14 cellular contexts compared by ENCODE assay signal in the genomic region with DNA sequence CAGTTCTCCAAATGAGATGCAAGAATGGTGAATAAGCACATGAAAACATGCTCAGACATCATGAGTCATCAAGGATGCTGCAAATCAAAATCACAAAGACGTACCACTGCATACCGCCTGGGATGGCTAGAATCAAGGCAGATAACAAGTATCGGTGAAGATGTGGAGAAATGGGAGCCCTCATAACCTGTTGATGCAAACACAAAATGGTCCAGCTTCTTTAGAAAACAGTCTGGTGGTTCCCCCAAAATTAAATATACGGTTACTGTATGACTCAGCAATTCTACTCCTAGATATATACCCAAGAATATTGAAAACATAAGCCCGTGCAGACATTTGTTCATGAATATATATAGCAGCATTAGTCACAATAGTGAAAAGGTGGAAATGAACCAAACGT. TPM values are rescaled to one million over a fixed set of nuclear protein-coding genes. Genes with fewer than 3 reads are reported as not detected.
DNase-seq lines count a peak whose midpoint lies in the region; ATAC-seq lines count a peak whose summit lies in the region.
"Had no signal": no experiment of that assay in that cellular context is flagged by ENCODE, and none has a peak within 500 bp of the region (broad histone marks: within the 10 kb centered on the region; RNA-seq: fewer than 3 reads in every experiment).

No MANE protein-coding gene starts in this region.

- H3K4me1 ChIP-seq in neuronal stem cell (ENCODE audit: control insufficient read depth in 2 of 2, insufficient read depth in 1 of 2, low read depth in 1 of 2, low read length in 2 of 2): no peaks in the 10 kb centered on the region
- H3K4me1 ChIP-seq: BE2C had no signal

- no peak overlapping the region for H3K9ac ChIP-seq in neuronal stem cell (ENCODE audit: low read depth, low read length, poor library complexity)
- H3K9ac ChIP-seq: KMS-11 had no signal

- no peak overlapping the region for H2BK12ac ChIP-seq in neuronal stem cell (ENCODE audit: low read length)

- H4K91ac ChIP-seq in neuronal stem cell (ENCODE audit: low read depth, low read length, poor library complexity): no peak overlapping the region

- no peak overlapping the region for H2BK15ac ChIP-seq in neuronal stem cell (ENCODE audit: low read length)

- no peak overlapping the region for H3K14ac ChIP-seq in neuronal stem cell (ENCODE audit: low read length)

- H3K18ac ChIP-seq in neuronal stem cell (ENCODE audit: low read length): no peak overlapping the region

- peak; percentile 1 for DNase-seq in ELR (ENCODE audit: low read depth)
- no peak for DNase-seq in NCI-H446 (lab: John Stamatoyannopoulos, UW)
- DNase-seq in NOMO-1 treated with dmso at 0.1 percent for 144 hours (lab: John Stamatoyannopoulos, UW; ENCODE audit: unreplicated experiment): no peak
- DNase-seq in neuronal stem cell (ENCODE audit: low spot score): no peak
- DNase-seq: BE2C, NCI-H2081 had no signal

- no CpG with 5 or more reads among the region's 6 CpGs for WGBS in neuronal stem cell (ENCODE audit: extremely low coverage in 2 of 2, insufficient read length in 2 of 2, insufficient replicate concordance in 1 of 2), 2 donors

- H4K8ac ChIP-seq in neuronal stem cell (ENCODE audit: low read depth, low read length): no peak overlapping the region

- H3K27ac Mint-ChIP-seq in activated T-helper 17 cell treated with anti-CD3 and anti-CD28 coated beads, Interleukin-2, amount 50 U/mL, for 72 hours: peak overlapping the region; percentile 47
- H3K27ac Mint-ChIP-seq: T-helper 2 cell treated with Interferon-gamma antibody and Interleukin-4, amounts not matched to agents 5 μg/mL and 100 μg/mL, for 36 hours had no signal

- H2AK5ac ChIP-seq in neuronal stem cell (ENCODE audit: low read depth, low read length): no peak overlapping the region

- H3K9me3 Mint-ChIP-seq in activated T-helper 17 cell treated with anti-CD3 and anti-CD28 coated beads, Interleukin-2, amount 50 U/mL, for 72 hours: no peaks in the 10 kb centered on the region
- H3K9me3 Mint-ChIP-seq: T-helper 2 cell treated with Interferon-gamma antibody and Interleukin-4, amounts not matched to agents 5 μg/mL and 100 μg/mL, for 36 hours had no signal

- peaks cover 7% of the 10 kb centered on the region for H3K27me3 Mint-ChIP-seq in activated T-helper 17 cell treated with anti-CD3 and anti-CD28 coated beads, Interleukin-2, amount 50 U/mL, for 72 hours

- no peak overlapping the region for H2AFZ ChIP-seq in neuronal stem cell (ENCODE audit: low read length)

- no peak overlapping the region for H3K27ac ChIP-seq in neuronal stem cell (replicated peaks; ENCODE audit: low read length)
- H3K27ac ChIP-seq: KMS-11 had no signal

- no peaks in the 10 kb centered on the region for H3K36me3 ChIP-seq in neuronal stem cell (replicated peaks in 1 of 2; ENCODE audit: control insufficient read depth in 2 of 2, insufficient read depth in 2 of 2, low read length in 2 of 2)
- H3K36me3 ChIP-seq: BE2C had no signal

- H3K4ac ChIP-seq in neuronal stem cell (ENCODE audit: low read length): no peak overlapping the region

- H2BK120ac ChIP-seq in neuronal stem cell (ENCODE audit: low read depth, low read length): no peak overlapping the region

- H3K27me3 ChIP-seq in neuronal stem cell (ENCODE audit: control insufficient read depth in 3 of 3, insufficient read depth in 3 of 3, low read depth in 1 of 3, low read length in 3 of 3): peaks cover 0 to 3% (median 0%) of the 10 kb centered on the region in 3 experiments
- H3K27me3 ChIP-seq: BE2C had no signal

- no peak overlapping the region for H3K4me2 ChIP-seq in neuronal stem cell (ENCODE audit: insufficient read depth, low read length, poor library complexity, severe bottlenecking)
- H3K4me2 ChIP-seq: KMS-11 had no signal

- H3K36me3 Mint-ChIP-seq in activated T-helper 17 cell treated with anti-CD3 and anti-CD28 coated beads, Interleukin-2, amount 50 U/mL, for 72 hours (ENCODE audit: low read depth): no peaks in the 10 kb centered on the region

- H3K9me3 ChIP-seq in neuronal stem cell (replicated peaks in 1 of 2; ENCODE audit: control insufficient read depth in 2 of 2, insufficient read depth in 1 of 2, low read depth in 1 of 2, low read length in 2 of 2): no peaks in the 10 kb centered on the region
- H3K9me3 ChIP-seq: BE2C had no signal

- H3K4me3 Mint-ChIP-seq in activated T-helper 17 cell treated with anti-CD3 and anti-CD28 coated beads, Interleukin-2, amount 50 U/mL, for 72 hours: peak overlapping the region; percentile 27
- H3K4me3 Mint-ChIP-seq: T-helper 2 cell treated with Interferon-gamma antibody and Interleukin-4, amounts not matched to agents 5 μg/mL and 100 μg/mL, for 36 hours had no signal

- no peak overlapping the region for H2BK5ac ChIP-seq in neuronal stem cell (ENCODE audit: low read length)

- H3K23ac ChIP-seq in neuronal stem cell (ENCODE audit: low read depth, low read length, poor library complexity): no peak overlapping the region

- H3K4me3 ChIP-seq in neuronal stem cell (ENCODE audit: low read length in 2 of 2): no peak overlapping the region

- ATAC-seq in GM19395 (IDR thresholded peaks at IDR 0.05; ENCODE audit: unreplicated experiment) (peak; percentile 63), HG02981 (IDR thresholded peaks at IDR 0.05; ENCODE audit: unreplicated experiment) (peak; percentile 56), GM21737 (IDR thresholded peaks at IDR 0.05; ENCODE audit: unreplicated experiment) (no peak)
- ATAC-seq in activated T-helper 17 cell treated with anti-CD3 and anti-CD28 coated beads, Interleukin-2, amount 50 U/mL, for 72 hours (replicated peaks): peak; percentile 78

- no peaks in the 10 kb centered on the region for H3K4me1 Mint-ChIP-seq in activated T-helper 17 cell treated with anti-CD3 and anti-CD28 coated beads, Interleukin-2, amount 50 U/mL, for 72 hours

- no peaks in the 10 kb centered on the region for H3K79me1 ChIP-seq in neuronal stem cell (ENCODE audit: low read depth, low read length)

RNA-seq across cellular contexts. Expression of a gene that starts 32.5 kb away (rescaled TPM):
- total RNA-seq in activated T-helper 17 cell treated with anti-CD3 and anti-CD28 coated beads, Interleukin-2, amount 50 U/mL, for 72 hours: not detected
- polyA plus RNA-seq in neuronal stem cell (2013, experiment 1 of 2): not detected
- not detected for polyA plus RNA-seq in neuronal stem cell (2013, experiment 2 of 2)
- total RNA-seq: liver, omental fat pad had no signal
- polyA plus RNA-seq: liver had no signal

RNA-seq across cellular contexts. Expression of a gene that starts 36.3 kb away (rescaled TPM):
- total RNA-seq in activated T-helper 17 cell treated with anti-CD3 and anti-CD28 coated beads, Interleukin-2, amount 50 U/mL, for 72 hours: 1 to 10 TPM in 1 of 2 donors, under 1 TPM in 1; 0.24 to 1.9 TPM
- 0.60 TPM for polyA plus RNA-seq in neuronal stem cell (2013, experiment 1 of 2)
- 0.55 TPM for polyA plus RNA-seq in neuronal stem cell (2013, experiment 2 of 2)
